In the genomic region with DNA sequence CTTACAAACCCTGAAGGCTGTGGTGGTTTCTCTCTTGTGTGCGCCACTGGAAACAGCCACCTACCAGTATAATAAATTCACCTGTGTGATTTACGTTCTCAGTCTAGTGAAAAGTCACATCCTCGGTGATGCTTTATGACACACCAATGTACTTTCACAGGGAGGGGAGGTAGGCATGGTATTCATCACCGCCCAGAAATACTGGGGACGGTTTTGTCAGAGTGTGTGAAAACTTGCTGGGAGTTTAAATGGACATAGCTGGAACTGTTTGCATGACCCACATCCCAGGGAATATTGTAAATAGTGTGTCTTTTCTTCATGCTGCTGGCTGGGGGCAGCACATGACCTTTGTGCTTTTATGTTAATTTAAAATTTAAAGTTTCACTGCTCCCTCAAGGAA, we compare ENCODE assay signal across 22 cellular contexts.
A peak's percentile ranks its signal among the peaks of the same experiment; 100 is the strongest.
DNase-seq lines count a peak whose midpoint lies in the region; ATAC-seq, FAIRE-seq and TF ChIP-seq lines count a peak whose summit lies in the region.
"Had no signal": no experiment of that assay in that cellular context is flagged by ENCODE, and none has a peak within 500 bp of the region (broad histone marks: within the 10 kb centered on the region; RNA-seq: fewer than 3 reads in every experiment).

No MANE protein-coding gene starts in this region.

- no peaks in the 10 kb centered on the region for H3K27me3 ChIP-seq in colonic mucosa
- no peaks in the 10 kb centered on the region for H3K27me3 ChIP-seq in liver (ENCODE audit: control insufficient read depth in 4 of 4, insufficient read depth in 4 of 4, low read length in 3 of 4)
- H3K27me3 ChIP-seq: BE2C, MG63, SJSA1 had no signal

- H3K4me2 ChIP-seq in A549, result peak overlapping the region; percentile 67
- H3K4me2 ChIP-seq: GM23338 had no signal

- H3K4me1 ChIP-seq in A549, result peaks cover 15% of the 10 kb centered on the region
- H3K4me1 ChIP-seq in colonic mucosa, result no peaks in the 10 kb centered on the region
- peaks cover 9 to 41% (median 28%) of the 10 kb centered on the region in 4 donors for H3K4me1 ChIP-seq in liver (ENCODE audit: control insufficient read depth in 4 of 4, insufficient read depth in 4 of 4, low read length in 3 of 4)
- H3K4me1 ChIP-seq: BE2C, Caco-2, SJSA1 had no signal

- POLR2A ChIA-PET in A549 (lab: Yijun Ruan, JAX) (no interaction called here), HEK293T (lab: Yijun Ruan, JAX) (no interaction called here)

- no peak for TF ChIP-seq POLR2A in A549 (IDR thresholded peaks at IDR 0.05; ENCODE audit: low read length)

- no peak for TF ChIP-seq EP300 in A549 (IDR thresholded peaks at IDR 0.05)

- H3K9me3 Mint-ChIP-seq in osteocyte (ENCODE audit: unreplicated experiment), result no peaks in the 10 kb centered on the region
- H3K9me3 Mint-ChIP-seq: GM23338 had no signal

- TF ChIP-seq CTCF in A549 (IDR thresholded peaks at IDR 0.05) (no peak), colonic mucosa (IDR thresholded peaks at IDR 0.05) (no peak), liver (IDR thresholded peaks at IDR 0.05; ENCODE audit: low read depth, low read length, missing input control) (no peak), osteocyte (IDR thresholded peaks at IDR 0.05) (no peak)

- H3K27ac ChIP-seq in A549 (peak overlapping the region in 1 of 2 experiments; percentile 63; a peak in 3 of 6 replicates), colonic mucosa (no peak overlapping the region), liver (ENCODE audit: low read depth in 1 of 2, low read length in 2 of 2) (peak overlapping the region; percentile 70 to 72)
- H3K27ac ChIP-seq: 22Rv1, SJSA1 had no signal

- CTCF ChIA-PET in A549 (lab: Yijun Ruan, JAX), result interaction anchor here (1.1 to 3.3 kb wide), 3 partner anchors 11 to 141 kb away, joined by 3 to 11 read pairs (median 4); no protein-coding TSS in a partner anchor
- CTCF ChIA-PET in HEK293T (lab: Yijun Ruan, JAX), result no interaction called here

- H3K4me1 Mint-ChIP-seq in osteocyte (ENCODE audit: unreplicated experiment), result peaks cover 25% of the 10 kb centered on the region
- H3K4me1 Mint-ChIP-seq: CD4-positive, CD25-positive, alpha-beta regulatory T cell had no signal

- H3K4me3 Mint-ChIP-seq in osteocyte (ENCODE audit: unreplicated experiment), result no peak overlapping the region
- H3K4me3 Mint-ChIP-seq: CD4-positive, CD25-positive, alpha-beta regulatory T cell; GM23338 had no signal

- no peak for DNase-seq in A549 (ENCODE audit: low read depth in 1 of 2, low spot score in 1 of 2)
- DNase-seq in colonic mucosa, result peak; percentile 24
- no peak for DNase-seq in osteocyte (ENCODE audit: extremely low spot score, unreplicated experiment)
- no peak for DNase-seq in HEK293T (ENCODE audit: extremely low spot score)
- DNase-seq: BE2C; Caco-2; CD4-positive, CD25-positive, alpha-beta regulatory T cell; MG63; NCI-H1048; NCI-H1436; NCI-H1930; NCI-H2171; NCI-H446 treated with DMSO at 0.1 percent for 48 hours had no signal

- peak overlapping the region; percentile 52 for H3K27ac Mint-ChIP-seq in osteocyte (ENCODE audit: unreplicated experiment)
- H3K27ac Mint-ChIP-seq: CD4-positive, CD25-positive, alpha-beta regulatory T cell; GM23338 had no signal

- H3K36me3 Mint-ChIP-seq in osteocyte (ENCODE audit: unreplicated experiment), result peaks cover 4% of the 10 kb centered on the region
- H3K36me3 Mint-ChIP-seq: CD4-positive, CD25-positive, alpha-beta regulatory T cell had no signal

- 42% methylated on average over 5 of the region's 5 CpGs for WGBS in A549 (ENCODE audit: missing lambda C conversion rate)
- WGBS in liver, result 35% methylated on average over 5 of the region's 5 CpGs

- no peak for FAIRE-seq in A549 (lab: Jason Lieb, UNC)
- FAIRE-seq: GM12891 had no signal

- H3K9me3 ChIP-seq in A549 (no peaks in the 10 kb centered on the region), colonic mucosa (no peaks in the 10 kb centered on the region), liver (ENCODE audit: control insufficient read depth in 4 of 4, low read length in 3 of 4) (no peaks in the 10 kb centered on the region)
- H3K9me3 ChIP-seq: BE2C, Caco-2, MG63, SJSA1 had no signal

- H3K27me3 Mint-ChIP-seq in osteocyte (ENCODE audit: unreplicated experiment), result no peaks in the 10 kb centered on the region
- H3K27me3 Mint-ChIP-seq: CD4-positive, CD25-positive, alpha-beta regulatory T cell had no signal

- TF ChIP-seq RAD21 in A549 (conservative IDR thresholded peaks at IDR 0.05 in 1 of 2, IDR thresholded peaks at IDR 0.05 in 1 of 2), result no peak
- TF ChIP-seq RAD21 in liver (IDR thresholded peaks at IDR 0.05), result peak in 1 of 2 donors; percentile 5

- ATAC-seq in A549 (peak in 1 of 2 experiments; percentile 30; a peak in 2 of 6 replicates), HG02938 (IDR thresholded peaks at IDR 0.05; ENCODE audit: unreplicated experiment) (no peak), GM19397 (IDR thresholded peaks at IDR 0.05; ENCODE audit: unreplicated experiment) (no peak), HG03354 (IDR thresholded peaks at IDR 0.05; ENCODE audit: poor library complexity, severe bottlenecking, unreplicated experiment) (no peak)
- ATAC-seq: GM23338, Panc1 had no signal

- H3K4me3 ChIP-seq in A549 (no peak overlapping the region), colonic mucosa (no peak overlapping the region), liver (ENCODE audit: low read depth in 1 of 3, low read length in 3 of 3) (peak overlapping the region in 2 of 3 donors; percentile 41 to 44)
- H3K4me3 ChIP-seq: GM23338, MG63, SJSA1 had no signal

- no peak overlapping the region for H3K9ac ChIP-seq in colonic mucosa (ENCODE audit: low read depth in 2 of 2, low read length in 2 of 2)
- peak overlapping the region in 1 of 2 donors; percentile 19 for H3K9ac ChIP-seq in liver (ENCODE audit: low read depth in 1 of 2, low read length in 2 of 2)

- H3K36me3 ChIP-seq in colonic mucosa (no peaks in the 10 kb centered on the region), liver (ENCODE audit: control insufficient read depth in 4 of 4, insufficient read depth in 3 of 4, low read depth in 1 of 4, low read length in 3 of 4) (no peaks in the 10 kb centered on the region)
- H3K36me3 ChIP-seq: BE2C, MG63, SJSA1 had no signal

- intact Hi-C loops in colonic mucosa (cut with DNase I), result no loop called here

TF ChIP-seq in A549, 52 proteins besides CTCF, POLR2A, EP300 and RAD21:
- TF ChIP-seq MAZ (IDR thresholded peaks at IDR 0.05; ENCODE audit: borderline replicate concordance, low read depth, low read length) (no peak), SMC3 (IDR thresholded peaks at IDR 0.05) (no peak), ZNF302 (CRISPR knock-in tag; IDR thresholded peaks at IDR 0.05) (no peak), ZFP36 (IDR thresholded peaks at IDR 0.05; ENCODE audit: borderline replicate concordance, partially characterized antibody) (no peak), JUNB (IDR thresholded peaks at IDR 0.05) (no peak), JUN (IDR thresholded peaks at IDR 0.05) (no peak), CEBPB (IDR thresholded peaks at IDR 0.05) (no peak), NR3C1 (IDR thresholded peaks at IDR 0.05) (no peak), KDM5A (IDR thresholded peaks at IDR 0.05) (no peak), HOXB13 (CRISPR knock-in tag; IDR thresholded peaks at IDR 0.05; ENCODE audit: low read depth) (no peak), EHF (CRISPR knock-in tag; IDR thresholded peaks at IDR 0.05) (no peak)

TF ChIP-seq in liver, 16 proteins besides CTCF, POLR2A, EP300 and RAD21:
- TF ChIP-seq RXRA (IDR thresholded peaks at IDR 0.05), result peak; percentile 12 to 29
- no peak for TF ChIP-seq NR2F2 (IDR thresholded peaks at IDR 0.05)
- TF ChIP-seq HNF4G (IDR thresholded peaks at IDR 0.05), result no peak
- TF ChIP-seq TAF1 (conservative IDR thresholded peaks at IDR 0.05), result no peak
- peak; percentile 22 to 47 for TF ChIP-seq HNF4A (conservative IDR thresholded peaks at IDR 0.05)
- peak; percentile 48 for TF ChIP-seq YY1 (IDR thresholded peaks at IDR 0.05)

TF ChIP-seq in HEK293T, 16 proteins besides CTCF, POLR2A, EP300 and RAD21:
- no peak for TF ChIP-seq NFRKB (IDR thresholded peaks at IDR 0.05)
- TF ChIP-seq ELF4 (IDR thresholded peaks at IDR 0.05), result no peak
- no peak for TF ChIP-seq ARNT (IDR thresholded peaks at IDR 0.05)
- TF ChIP-seq LEF1 (IDR thresholded peaks at IDR 0.05; ENCODE audit: borderline replicate concordance), result no peak
- TF ChIP-seq ZNF384 (IDR thresholded peaks at IDR 0.05), result no peak
- TF ChIP-seq FOXK2 (IDR thresholded peaks at IDR 0.05), result no peak
- no peak for TF ChIP-seq TARDBP (IDR thresholded peaks at IDR 0.05)
- no peak for TF ChIP-seq L3MBTL2 (conservative IDR thresholded peaks at IDR 0.05)
- no peak for TF ChIP-seq FOXM1 (IDR thresholded peaks at IDR 0.05; ENCODE audit: borderline replicate concordance)
- TF ChIP-seq, protein P1, sequence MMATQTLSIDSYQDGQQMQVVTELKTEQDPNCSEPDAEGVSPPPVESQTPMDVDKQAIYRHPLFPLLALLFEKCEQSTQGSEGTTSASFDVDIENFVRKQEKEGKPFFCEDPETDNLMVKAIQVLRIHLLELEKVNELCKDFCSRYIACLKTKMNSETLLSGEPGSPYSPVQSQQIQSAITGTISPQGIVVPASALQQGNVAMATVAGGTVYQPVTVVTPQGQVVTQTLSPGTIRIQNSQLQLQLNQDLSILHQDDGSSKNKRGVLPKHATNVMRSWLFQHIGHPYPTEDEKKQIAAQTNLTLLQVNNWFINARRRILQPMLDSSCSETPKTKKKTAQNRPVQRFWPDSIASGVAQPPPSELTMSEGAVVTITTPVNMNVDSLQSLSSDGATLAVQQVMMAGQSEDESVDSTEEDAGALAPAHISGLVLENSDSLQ (IDR thresholded peaks at IDR 0.05), result no peak
- no peak for TF ChIP-seq FOXA1 (IDR thresholded peaks at IDR 0.05)
- no peak for TF ChIP-seq BHLHE40 (IDR thresholded peaks at IDR 0.05; ENCODE audit: borderline replicate concordance)
- no peak for TF ChIP-seq SP1 (IDR thresholded peaks at IDR 0.05)
- TF ChIP-seq SUZ12 (IDR thresholded peaks at IDR 0.05), result no peak
- TF ChIP-seq CTBP1 (IDR thresholded peaks at IDR 0.05; ENCODE audit: borderline replicate concordance), result no peak

Comparison
In these comparisons a context has a peak if more than half of its experiments do, and no peak if none do; other contexts are left out.
1. H3K4me3 ChIP-seq: peak in liver (2 of 3); none in A549 (single experiment) and colonic mucosa (single experiment).